Comparison of ENCODE assay signal across 8 cellular contexts in the genomic region with DNA sequence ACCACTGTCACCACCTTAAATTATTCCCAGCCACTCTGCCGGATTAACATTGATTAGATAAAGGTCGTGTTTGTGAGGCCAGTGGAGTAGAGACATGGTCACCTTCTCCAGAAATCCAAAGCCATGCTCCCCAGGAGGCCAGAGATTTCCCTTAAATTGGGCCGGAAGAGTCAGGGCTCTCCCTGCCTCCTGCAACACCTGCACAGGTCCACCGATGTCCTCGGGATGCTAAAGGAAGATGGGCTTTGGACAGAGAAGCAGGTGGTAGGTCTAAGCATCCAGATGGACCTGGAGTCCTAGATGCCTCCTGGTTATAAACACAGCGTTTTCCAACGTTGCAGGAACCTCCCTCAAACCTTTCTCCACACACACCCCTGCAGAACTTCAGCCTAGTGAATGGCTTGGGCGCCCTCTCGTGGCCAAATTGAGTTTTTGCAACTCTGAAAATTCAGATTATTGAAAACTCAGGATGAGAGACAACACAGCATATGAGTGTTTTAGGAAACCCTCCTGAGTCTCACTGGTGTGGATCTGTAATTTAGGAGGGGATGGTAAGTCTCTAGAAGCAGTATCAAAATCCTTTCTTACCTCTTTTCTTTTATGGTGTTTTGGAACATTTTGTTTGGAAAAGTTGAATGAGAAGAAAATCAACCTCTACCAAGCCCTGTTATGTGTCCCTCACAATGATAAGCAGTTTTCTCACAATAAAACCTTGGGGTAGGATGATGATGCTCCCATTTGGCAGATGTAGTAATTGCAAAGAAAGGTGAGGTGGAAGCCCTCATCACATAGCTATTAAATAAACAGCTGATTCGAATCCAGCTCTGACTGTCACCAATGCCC.
DNase-seq lines count a peak whose midpoint lies in the region; ATAC-seq and TF ChIP-seq lines count a peak whose summit lies in the region.

No MANE protein-coding gene starts in this region.

- TF ChIP-seq CTCF in BE2C (IDR thresholded peaks at IDR 0.05; ENCODE audit: low read depth, low read length), result peak; percentile 71

- no peaks in the 10 kb centered on the region for H3K27me3 ChIP-seq in BE2C

- H3K4me3 ChIP-seq in BE2C (ENCODE audit: low read depth, low read length), result no peak overlapping the region

- H3K36me3 ChIP-seq in BE2C, result no peaks in the 10 kb centered on the region

- no peaks in the 10 kb centered on the region for H3K4me1 ChIP-seq in BE2C

- peak; percentile 48 for ATAC-seq in GM21447 (IDR thresholded peaks at IDR 0.05; ENCODE audit: unreplicated experiment)
- ATAC-seq in GM18519 (IDR thresholded peaks at IDR 0.05; ENCODE audit: low FRiP score, unreplicated experiment), result no peak

- peak; percentile 41 for DNase-seq in BE2C
- peak; percentile 18 for DNase-seq in NCI-H2171 (lab: John Stamatoyannopoulos, UW)
- peak; percentile 71 for DNase-seq in activated CD4-positive, CD25-positive, alpha-beta regulatory T cell treated with anti-CD3 and anti-CD28 coated beads, Interleukin-2, amount 50 U/mL, for 72 hours
- peak; percentile 59 for DNase-seq in central memory CD4-positive, alpha-beta T cell
- peak; percentile 36 for DNase-seq in kidney glomerular epithelial cell (lab: John Stamatoyannopoulos, UW)
- DNase-seq in stimulated activated CD4-positive, alpha-beta T cell treated with anti-CD3 and anti-CD28 coated beads, Interleukin-2, amount 100 ng/mL, for 48 hours, result peak; percentile 60 to 67

- no peaks in the 10 kb centered on the region for H3K9me3 ChIP-seq in BE2C

Comparison
In these comparisons a context has a peak if more than half of its experiments do, and no peak if none do; other contexts are left out.
1. DNase-seq: peak in every context shown above with its lines; median percentile 71 in activated CD4-positive, CD25-positive, alpha-beta regulatory T cell treated with anti-CD3 and anti-CD28 coated beads, Interleukin-2, amount 50 U/mL, for 72 hours; 64 in stimulated activated CD4-positive, alpha-beta T cell treated with anti-CD3 and anti-CD28 coated beads, Interleukin-2, amount 100 ng/mL, for 48 hours; 59 in central memory CD4-positive, alpha-beta T cell; 41 in BE2C; 36 in kidney glomerular epithelial cell; 18 in NCI-H2171.